27 cellular contexts compared by ENCODE assay signal in the genomic region with DNA sequence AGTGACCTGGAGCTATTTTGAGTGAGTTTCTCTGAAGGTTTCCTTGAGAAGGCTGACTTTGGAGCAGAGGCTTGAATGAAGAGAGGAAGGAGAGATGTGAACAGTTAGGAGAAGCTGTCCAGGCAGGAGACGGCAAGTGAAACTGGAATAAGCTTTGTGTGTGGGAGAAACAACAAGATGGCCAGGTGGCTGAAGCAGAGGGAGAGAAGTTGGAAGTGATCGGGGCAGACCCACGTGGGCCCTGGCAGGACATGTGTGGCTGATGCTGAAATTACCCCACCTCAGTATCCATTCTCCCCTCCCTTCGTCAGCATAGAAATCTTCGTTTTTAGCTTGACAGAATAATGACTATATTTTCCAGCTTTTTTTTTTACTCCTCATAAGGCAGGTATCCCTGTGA.
"Had no signal": no experiment of that assay in that cellular context is flagged by ENCODE, and none has a peak within 500 bp of the region (broad histone marks: within the 10 kb centered on the region; RNA-seq: fewer than 3 reads in every experiment).

No MANE protein-coding gene starts in this region.

- H3K9me3 Mint-ChIP-seq: natural killer cell; nephron; neural progenitor cell; stimulated activated effector memory CD8-positive, alpha-beta T cell treated with anti-CD3 and anti-CD28 coated beads, Interleukin-12 subunit alpha, Interleukin-12 subunit beta, amount 100 ng/mL, for 72 hours; stimulated activated naive CD8-positive, alpha-beta T cell treated with anti-CD3 and anti-CD28 coated beads, Interleukin-15, Interleukin-2, amounts not matched to agents 100 ng/mL and 50 ng/mL, for 24 hours; type B pancreatic cell had no signal

- H3K27ac Mint-ChIP-seq: natural killer cell; nephron; neural progenitor cell; progenitor cell of endocrine pancreas; stimulated activated effector memory CD8-positive, alpha-beta T cell treated with anti-CD3 and anti-CD28 coated beads, Interleukin-12 subunit alpha, Interleukin-12 subunit beta, amount 100 ng/mL, for 72 hours; stimulated activated naive B cell treated with anti-CD40 and anti-IgM and Interleukin-4, amounts not matched to agents 10 μg/mL and 1 μg/mL and 100 μg/mL, for 72 hours; stimulated activated naive CD8-positive, alpha-beta T cell treated with anti-CD3 and anti-CD28 coated beads, Interleukin-15, Interleukin-2, amounts not matched to agents 100 ng/mL and 50 ng/mL, for 24 hours; type B pancreatic cell had no signal

- H3K4me3 ChIP-seq: neural progenitor cell, ovary, psoas muscle, right lobe of liver, sigmoid colon, stomach, suprapubic skin, testis, tibial artery, transverse colon, upper lobe of right lung, uterus had no signal

- DNase-seq: natural killer cell; occipital lobe; ovary; psoas muscle; right cardiac atrium; right lobe of liver; sigmoid colon; small intestine; stimulated activated CD4-positive, alpha-beta T cell treated with anti-CD3 and anti-CD28 coated beads, Interleukin-15, amount 100 ng/mL, for 24 hours; stimulated activated CD4-positive, alpha-beta T cell treated with anti-CD3 and anti-CD28 coated beads, Interleukin-2, amount 100 ng/mL, for 24 hours; stimulated activated CD4-positive, alpha-beta T cell treated with anti-CD3 and anti-CD28 coated beads, Interleukin-2, amount 100 ng/mL, for 48 hours; stimulated activated CD4-positive, alpha-beta T cell treated with anti-CD3 and anti-CD28 coated beads, Interleukin-4, amount 100 ng/mL, for 24 hours; stimulated activated naive B cell treated with anti-CD40 and anti-IgM and Interleukin-4, amounts not matched to agents 10 μg/mL and 1 μg/mL and 100 μg/mL, for 72 hours; stimulated activated naive CD4-positive, alpha-beta T cell treated with Interleukin-2 at 50 U/mL for 16 hours; stomach; testis; tibial artery; transverse colon; upper lobe of right lung; uterus had no signal

- H3K36me3 Mint-ChIP-seq: natural killer cell; stimulated activated effector memory CD8-positive, alpha-beta T cell treated with anti-CD3 and anti-CD28 coated beads, Interleukin-12 subunit alpha, Interleukin-12 subunit beta, amount 100 ng/mL, for 72 hours; stimulated activated naive B cell treated with anti-CD40 and anti-IgM and Interleukin-4, amounts not matched to agents 10 μg/mL and 1 μg/mL and 100 μg/mL, for 72 hours; type B pancreatic cell had no signal

- ATAC-seq: natural killer cell; psoas muscle; right cardiac atrium; right lobe of liver; stimulated activated effector memory CD8-positive, alpha-beta T cell treated with anti-CD3 and anti-CD28 coated beads, Interleukin-12 subunit alpha, Interleukin-12 subunit beta, amount 100 ng/mL, for 72 hours; stimulated activated naive B cell treated with anti-CD40 and anti-IgM and Interleukin-4, amounts not matched to agents 10 μg/mL and 1 μg/mL and 100 μg/mL, for 72 hours; upper lobe of right lung had no signal
